1 cellular context compared by ENCODE assay signal in the genomic region with DNA sequence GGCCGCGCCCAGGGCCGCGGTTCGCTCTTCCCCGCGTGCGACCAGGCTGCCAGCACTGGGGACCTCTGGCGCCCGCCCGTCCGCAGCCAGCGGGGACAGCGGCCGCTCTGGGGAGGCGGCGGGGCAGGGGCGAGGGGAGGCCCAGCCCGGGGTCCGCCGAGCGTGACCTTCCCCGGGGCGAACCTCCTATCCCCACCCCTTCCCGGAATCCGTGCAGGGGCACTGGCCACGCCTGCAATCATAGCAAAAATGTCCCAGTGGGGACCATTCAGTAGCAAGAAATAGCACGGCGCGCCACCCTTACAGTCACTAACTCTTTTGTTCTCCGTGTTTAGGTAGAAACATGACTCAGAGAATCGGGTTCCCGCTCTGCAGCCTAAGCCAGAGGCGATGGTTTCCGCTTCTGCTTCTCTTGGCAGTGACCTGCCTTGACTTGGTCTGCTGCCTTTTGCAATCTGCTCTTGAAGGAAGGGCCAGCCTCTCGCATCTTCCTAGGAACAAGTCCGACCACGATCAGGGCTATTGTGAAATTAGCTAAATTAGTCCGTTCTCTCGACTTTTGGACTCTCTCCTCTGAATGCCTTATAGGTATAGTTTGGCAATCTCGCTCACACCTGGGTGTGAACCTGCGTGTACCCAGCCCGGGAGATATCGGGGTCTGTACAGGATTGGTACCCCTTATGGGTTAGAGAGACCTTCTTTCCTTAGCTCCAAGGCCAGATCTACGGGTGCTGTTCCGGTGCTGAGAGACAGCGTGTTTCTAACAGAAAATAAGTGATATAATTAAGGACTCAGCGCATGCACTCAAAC.
TF ChIP-seq lines count a peak whose summit lies in the region.

No MANE protein-coding gene starts in this region.

TF ChIP-seq in SK-N-SH, 30 proteins besides CTCF, POLR2A, EP300 and RAD21 (continued from another document):
- TF ChIP-seq, protein P1, sequence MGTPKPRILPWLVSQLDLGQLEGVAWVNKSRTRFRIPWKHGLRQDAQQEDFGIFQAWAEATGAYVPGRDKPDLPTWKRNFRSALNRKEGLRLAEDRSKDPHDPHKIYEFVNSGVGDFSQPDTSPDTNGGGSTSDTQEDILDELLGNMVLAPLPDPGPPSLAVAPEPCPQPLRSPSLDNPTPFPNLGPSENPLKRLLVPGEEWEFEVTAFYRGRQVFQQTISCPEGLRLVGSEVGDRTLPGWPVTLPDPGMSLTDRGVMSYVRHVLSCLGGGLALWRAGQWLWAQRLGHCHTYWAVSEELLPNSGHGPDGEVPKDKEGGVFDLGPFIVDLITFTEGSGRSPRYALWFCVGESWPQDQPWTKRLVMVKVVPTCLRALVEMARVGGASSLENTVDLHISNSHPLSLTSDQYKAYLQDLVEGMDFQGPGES (IDR thresholded peaks at IDR 0.05; ENCODE audit: low read depth, low read length) = no peak
- TF ChIP-seq POLR2AphosphoS5 (IDR thresholded peaks at IDR 0.05; ENCODE audit: low read depth, low read length) (no peak), RXRA (IDR thresholded peaks at IDR 0.05; ENCODE audit: borderline replicate concordance, low read depth) (no peak), MEF2A (IDR thresholded peaks at IDR 0.05; ENCODE audit: borderline replicate concordance, low read depth) (no peak), NRF1 (IDR thresholded peaks at IDR 0.05; ENCODE audit: low read depth, low read length) (no peak), TCF12 (IDR thresholded peaks at IDR 0.05) (no peak), EZH2phosphoT487 (IDR thresholded peaks at IDR 0.05; ENCODE audit: borderline replicate concordance, low read depth) (no peak)
